ENCODE assay signal across 12 cellular contexts in the genomic region with DNA sequence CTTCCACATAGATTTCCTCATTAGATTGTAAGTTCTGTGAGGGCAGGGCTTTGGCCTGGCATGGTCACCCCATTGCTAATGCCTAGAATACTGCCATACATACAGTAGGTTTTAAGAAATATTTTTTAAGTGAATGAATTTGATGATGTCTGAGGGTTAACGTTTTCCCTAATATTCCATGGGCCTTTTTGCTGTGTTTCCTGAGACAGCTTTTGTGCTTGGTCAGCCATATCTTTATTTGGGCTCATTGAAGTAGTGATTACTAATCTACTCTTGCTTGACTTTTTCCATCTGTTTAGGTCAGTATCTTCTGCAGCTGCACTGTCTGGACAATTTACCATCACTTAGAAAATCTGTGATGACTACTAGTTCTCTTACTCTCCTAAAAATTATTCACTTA. TPM values are rescaled to one million over a fixed set of nuclear protein-coding genes. Genes with fewer than 3 reads are reported as not detected.
DNase-seq lines count a peak whose midpoint lies in the region; ATAC-seq, FAIRE-seq and TF ChIP-seq lines count a peak whose summit lies in the region.
"Had no signal": no experiment of that assay in that cellular context is flagged by ENCODE, and none has a peak within 500 bp of the region (broad histone marks: within the 10 kb centered on the region; RNA-seq: fewer than 3 reads in every experiment).

No MANE protein-coding gene starts in this region.

- TF ChIP-seq CTCF in A549 (IDR thresholded peaks at IDR 0.05): no peak
- no peak for TF ChIP-seq CTCF in GM12864 (IDR thresholded peaks at IDR 0.05; ENCODE audit: low read depth, low read length, missing control alignments)
- no peak for TF ChIP-seq CTCF in mesothelial cell of epicardium (IDR thresholded peaks at IDR 0.05; ENCODE audit: unreplicated experiment)
- no peak for TF ChIP-seq CTCF in ovary (IDR thresholded peaks at IDR 0.05)
- TF ChIP-seq CTCF in osteocyte (IDR thresholded peaks at IDR 0.05): no peak

- no peak overlapping the region for H3K27ac ChIP-seq in A549
- H3K27ac ChIP-seq in ovary: no peak overlapping the region
- H3K27ac ChIP-seq: brain microvascular endothelial cell had no signal

- H3K4me1 ChIP-seq in A549 (peaks cover 18% of the 10 kb centered on the region), ovary (ENCODE audit: insufficient read depth) (peaks cover 13% of the 10 kb centered on the region)

- H3K27me3 ChIP-seq in ovary: no peaks in the 10 kb centered on the region
- H3K27me3 ChIP-seq: brain microvascular endothelial cell had no signal

- no peak for FAIRE-seq in A549 (lab: Jason Lieb, UNC)
- no peak for FAIRE-seq in GM19239 (lab: Jason Lieb, UNC)
- FAIRE-seq: RCC 7860 had no signal

- intact Hi-C loops in ovary (cut with DNase I): no loop called here

- no peak overlapping the region for H3K4me2 ChIP-seq in A549

- TF ChIP-seq POLR2A in A549 (IDR thresholded peaks at IDR 0.05; ENCODE audit: low read length) (no peak), ovary (IDR thresholded peaks at IDR 0.05) (no peak)

- peaks cover 31% of the 10 kb centered on the region for H3K4me1 Mint-ChIP-seq in mesothelial cell of epicardium
- peaks cover 49% of the 10 kb centered on the region for H3K4me1 Mint-ChIP-seq in osteocyte (ENCODE audit: unreplicated experiment)

- H3K36me3 ChIP-seq in ovary: no peaks in the 10 kb centered on the region

- no peak for TF ChIP-seq EP300 in A549 (IDR thresholded peaks at IDR 0.05)
- no peak for TF ChIP-seq EP300 in ovary (IDR thresholded peaks at IDR 0.05)

- H3K9me3 ChIP-seq in A549 (no peaks in the 10 kb centered on the region), ovary (no peaks in the 10 kb centered on the region)

- H3K4me3 ChIP-seq in A549: no peak overlapping the region
- H3K4me3 ChIP-seq in GM12864 (ENCODE audit: low read depth, low read length): peak overlapping the region; percentile 39; the same call in 1 of the 2 replicates
- no peak overlapping the region for H3K4me3 ChIP-seq in ovary

- no peak for TF ChIP-seq RAD21 in A549 (conservative IDR thresholded peaks at IDR 0.05 in 1 of 2, IDR thresholded peaks at IDR 0.05 in 1 of 2)

- H3K27me3 Mint-ChIP-seq in mesothelial cell of epicardium (ENCODE audit: low read depth) (no peaks in the 10 kb centered on the region), osteocyte (ENCODE audit: unreplicated experiment) (no peaks in the 10 kb centered on the region)

- POLR2A ChIA-PET in A549 (lab: Yijun Ruan, JAX): no interaction called here

- 50% methylated on average over 1 of the region's 1 CpG for WGBS in A549 (ENCODE audit: missing lambda C conversion rate)
- WGBS in ovary, 3 donors: 0 to 6% (median 3%) methylated on average over 1 of the region's 1 CpG

- no peak overlapping the region for H3K4me3 Mint-ChIP-seq in mesothelial cell of epicardium
- H3K4me3 Mint-ChIP-seq in osteocyte (ENCODE audit: unreplicated experiment): no peak overlapping the region

- no peak for ATAC-seq in A549
- no peak for ATAC-seq in activated naive CD4-positive, alpha-beta T cell treated with anti-CD3 and anti-CD28 coated beads, Interleukin-2, amount 50 U/mL, for 72 hours
- ATAC-seq: left lobe of liver had no signal

- peak overlapping the region; percentile 53 to 92 for H3K27ac Mint-ChIP-seq in activated naive CD4-positive, alpha-beta T cell treated with anti-CD3 and anti-CD28 coated beads, Interleukin-2, amount 50 U/mL, for 72 hours
- H3K27ac Mint-ChIP-seq in mesothelial cell of epicardium (peak overlapping the region; percentile 27), osteocyte (ENCODE audit: unreplicated experiment) (no peak overlapping the region)

- DNase-seq in A549 (ENCODE audit: low read depth in 1 of 2, low spot score in 1 of 2) (no peak), GM12864 (ENCODE audit: low read depth) (no peak), mesothelial cell of epicardium (ENCODE audit: low spot score in 2 of 2, unreplicated experiment in 2 of 2) (no peak), kidney glomerular epithelial cell (lab: John Stamatoyannopoulos, UW) (no peak), GM19239 (ENCODE audit: insufficient read length, low spot score) (no peak), ovary (no peak), osteocyte (ENCODE audit: extremely low spot score, unreplicated experiment) (no peak)
- DNase-seq in activated naive CD4-positive, alpha-beta T cell treated with anti-CD3 and anti-CD28 coated beads, Interleukin-2, amount 50 U/mL, for 72 hours (ENCODE audit: low spot score in 2 of 2): no peak
- DNase-seq: brain microvascular endothelial cell, retina had no signal

- peaks cover 5 to 48% of the 10 kb centered on the region in 2 donors for H3K36me3 Mint-ChIP-seq in activated naive CD4-positive, alpha-beta T cell treated with anti-CD3 and anti-CD28 coated beads, Interleukin-2, amount 50 U/mL, for 72 hours
- H3K36me3 Mint-ChIP-seq in mesothelial cell of epicardium (peaks cover 2% of the 10 kb centered on the region), osteocyte (ENCODE audit: unreplicated experiment) (no peaks in the 10 kb centered on the region)

- no peaks in the 10 kb centered on the region for H3K9me3 Mint-ChIP-seq in activated naive CD4-positive, alpha-beta T cell treated with anti-CD3 and anti-CD28 coated beads, Interleukin-2, amount 50 U/mL, for 72 hours
- H3K9me3 Mint-ChIP-seq in mesothelial cell of epicardium: no peaks in the 10 kb centered on the region
- H3K9me3 Mint-ChIP-seq in osteocyte (ENCODE audit: unreplicated experiment): no peaks in the 10 kb centered on the region

- CTCF ChIA-PET in A549 (lab: Yijun Ruan, JAX): no interaction called here

TF ChIP-seq in A549, 52 proteins besides CTCF, POLR2A, EP300 and RAD21:
- TF ChIP-seq MAFK (IDR thresholded peaks at IDR 0.05; ENCODE audit: partially characterized antibody) (peak; percentile 46), HOXB5 (CRISPR knock-in tag; IDR thresholded peaks at IDR 0.05) (no peak), FOSB (CRISPR knock-in tag; IDR thresholded peaks at IDR 0.05) (no peak), SMC3 (IDR thresholded peaks at IDR 0.05) (no peak), JUN (IDR thresholded peaks at IDR 0.05) (no peak), BHLHE40 (IDR thresholded peaks at IDR 0.05; ENCODE audit: low read depth, low read length) (no peak), ZSCAN20 (CRISPR knock-in tag; IDR thresholded peaks at IDR 0.05) (no peak), KDM1A (IDR thresholded peaks at IDR 0.05; ENCODE audit: low read depth) (no peak)

RNA-seq across cellular contexts. Expression of a gene that starts 3.5 kb away (rescaled TPM):
- polyA plus RNA-seq in A549 (2011; rRNA removed) (212 and 251 TPM in 2 replicates), A549 (2017; fragmentation: RNase III; extraction: RNeasy Plus Mini Kit Qiagen cat#74134 plus additional on column Dnase treatment) (151 to 159 TPM (median 155 TPM) in 3 replicates), ovary (100 to 1,000 TPM; 113 to 238 TPM)
- 56.2 and 64.9 TPM in 2 replicates for polyA plus RNA-seq in A549 (2012; cell fraction: cytosol; rRNA removed)
- polyA plus RNA-seq in A549 (2012; cell fraction: nucleus; rRNA removed): 19.1 and 31.5 TPM in 2 replicates
- 104 and 107 TPM in 2 replicates for polyA minus RNA-seq in A549 (2011; rRNA and poly(A)+ RNA removed)
- 100 to 1,000 TPM; 266 to 331 TPM for total RNA-seq in activated naive CD4-positive, alpha-beta T cell treated with anti-CD3 and anti-CD28 coated beads, Interleukin-2, amount 50 U/mL, for 72 hours
- total RNA-seq in mesothelial cell of epicardium (239 to 246 TPM (median 244 TPM) in 3 replicates), ovary (100 to 1,000 TPM; 111 to 238 (median 200) TPM), osteocyte (214 and 216 TPM in 2 replicates)

RNA-seq across cellular contexts. Expression of a gene that starts 54.6 kb away (rescaled TPM):
- not detected in 2 replicates for polyA plus RNA-seq in A549 (2011; rRNA removed)
- polyA plus RNA-seq in A549 (2012; cell fraction: cytosol; rRNA removed): 0.04 TPM in 1 of 2 replicates, not detected in the other
- polyA plus RNA-seq in A549 (2012; cell fraction: nucleus; rRNA removed): not detected in 2 replicates
- polyA plus RNA-seq in A549 (2017; fragmentation: RNase III; extraction: RNeasy Plus Mini Kit Qiagen cat#74134 plus additional on column Dnase treatment): not detected in 3 replicates
- not detected in 2 replicates for polyA minus RNA-seq in A549 (2011; rRNA and poly(A)+ RNA removed)
- not detected for total RNA-seq in activated naive CD4-positive, alpha-beta T cell treated with anti-CD3 and anti-CD28 coated beads, Interleukin-2, amount 50 U/mL, for 72 hours
- total RNA-seq in mesothelial cell of epicardium: not detected in 3 replicates
- 10 to 100 TPM in 2 of 7 donors, 1 to 10 TPM in 1, under 1 TPM in 1, not detected in 3; 0.42 to 25.4 (median 14.1) TPM for total RNA-seq in ovary
- polyA plus RNA-seq in ovary: under 1 TPM in 1 of 2 donors, not detected in 1; 0.12 TPM
- not detected in 2 replicates for total RNA-seq in osteocyte
